ENCODE assay signal across 1 cellular context in genomic region chr1:26571381-26571780, GRCh38.
TF ChIP-seq lines count a peak whose summit lies in the region.

No MANE protein-coding gene starts in this region.

TF ChIP-seq in H1, 55 proteins besides CTCF, POLR2A, EP300 and RAD21:
- TF ChIP-seq SP4 (IDR thresholded peaks at IDR 0.05; ENCODE audit: low read length) = no peak
